In genomic region chr11:110793556-110793955, GRCh38 we compare ENCODE assay signal across 32 cellular contexts.
"Had no signal": no experiment of that assay in that cellular context is flagged by ENCODE, and none has a peak within 500 bp of the region (broad histone marks: within the 10 kb centered on the region; RNA-seq: fewer than 3 reads in every experiment).

No MANE protein-coding gene starts in this region.

- H3K36me3 ChIP-seq: ascending aorta, esophagus muscularis mucosa, pancreas, prostate gland, right atrium auricular region, thoracic aorta, vagina, WERI-Rb-1 had no signal

- DNase-seq: activated CD4-positive, CD25-positive, alpha-beta regulatory T cell treated with anti-CD3 and anti-CD28 coated beads, Interleukin-2, amount 50 U/mL, for 72 hours; activated CD8-positive, alpha-beta memory T cell treated with anti-CD3 and anti-CD28 coated beads, Interleukin-2, amount 50 U/mL, for 4 hours; activated effector memory CD4-positive, alpha-beta T cell treated with anti-CD3 and anti-CD28 coated beads, Interleukin-2, amount 50 U/mL, for 16 hours; activated naive CD4-positive, alpha-beta T cell treated with anti-CD3 and anti-CD28 coated beads, Interleukin-2, amount 10 ng/mL, durations not matched to agents 7 days and 5 days; activated naive CD8-positive, alpha-beta T cell treated with anti-CD3 and anti-CD28 coated beads, Interleukin-2, amount 10 ng/mL, durations not matched to agents 7 days and 5 days; activated T-cell treated with anti-CD3 and anti-CD28 coated beads, Interleukin-2, amount 50 U/mL, for 1 hour; cortex of kidney; foreskin keratinocyte; islet precursor cell; left cardiac atrium; mammary epithelial cell; naive B cell; nephron progenitor cell; nucleus accumbens; pancreas; SK-N-SH; stimulated activated CD4-positive, alpha-beta T cell treated with anti-CD3 and anti-CD28 coated beads, Interleukin-2, amount 100 ng/mL, for 48 hours; T-helper 17 cell; T1000; trophoblast cell; WERI-Rb-1 had no signal

- H3K27ac ChIP-seq: ascending aorta, esophagus muscularis mucosa, foreskin keratinocyte, pancreas, prostate gland, right atrium auricular region, thoracic aorta, vagina, WERI-Rb-1 had no signal

- H3K36me3 Mint-ChIP-seq: activated naive CD4-positive, alpha-beta T cell treated with anti-CD3 and anti-CD28 coated beads, Interleukin-2, amount 10 ng/mL, durations not matched to agents 7 days and 5 days; activated naive CD8-positive, alpha-beta T cell treated with anti-CD3 and anti-CD28 coated beads, Interleukin-2, amount 10 ng/mL, durations not matched to agents 7 days and 5 days; mesothelial cell of epicardium; stimulated activated effector memory CD8-positive, alpha-beta T cell treated with anti-CD3 and anti-CD28 coated beads, Interleukin-12 subunit alpha, Interleukin-12 subunit beta, amount 100 ng/mL, for 72 hours had no signal

- H3K9ac ChIP-seq: SK-N-SH had no signal

- H3K4me1 ChIP-seq: ascending aorta, foreskin keratinocyte, pancreas, prostate gland, right atrium auricular region, vagina had no signal

- H3K4me3 ChIP-seq: ascending aorta, esophagus muscularis mucosa, pancreas, prostate gland, right atrium auricular region, smooth muscle cell, thoracic aorta, vagina had no signal

- ATAC-seq: foreskin keratinocyte; left cardiac atrium; pancreas; stimulated activated effector memory CD8-positive, alpha-beta T cell treated with anti-CD3 and anti-CD28 coated beads, Interleukin-12 subunit alpha, Interleukin-12 subunit beta, amount 100 ng/mL, for 72 hours; T-helper 17 cell had no signal

- H3K27me3 ChIP-seq: ascending aorta, esophagus muscularis mucosa, foreskin keratinocyte, pancreas, right atrium auricular region, vagina had no signal

- H3K4me2 ChIP-seq: SK-N-SH, smooth muscle cell had no signal

- H3K4me1 Mint-ChIP-seq: activated naive CD4-positive, alpha-beta T cell treated with anti-CD3 and anti-CD28 coated beads, Interleukin-2, amount 10 ng/mL, durations not matched to agents 7 days and 5 days; activated naive CD8-positive, alpha-beta T cell treated with anti-CD3 and anti-CD28 coated beads, Interleukin-2, amount 10 ng/mL, durations not matched to agents 7 days and 5 days; mesothelial cell of epicardium; nephron progenitor cell; stimulated activated effector memory CD8-positive, alpha-beta T cell treated with anti-CD3 and anti-CD28 coated beads, Interleukin-12 subunit alpha, Interleukin-12 subunit beta, amount 100 ng/mL, for 72 hours; T-helper 17 cell had no signal

- H3K9me3 ChIP-seq: ascending aorta, esophagus muscularis mucosa, pancreas, prostate gland, right atrium auricular region, SK-N-SH, thoracic aorta, vagina had no signal

- H3K27me3 Mint-ChIP-seq: activated naive CD4-positive, alpha-beta T cell treated with anti-CD3 and anti-CD28 coated beads, Interleukin-2, amount 10 ng/mL, durations not matched to agents 7 days and 5 days had no signal

- H3K27ac Mint-ChIP-seq: activated naive CD4-positive, alpha-beta T cell treated with anti-CD3 and anti-CD28 coated beads, Interleukin-2, amount 10 ng/mL, durations not matched to agents 7 days and 5 days; activated naive CD8-positive, alpha-beta T cell treated with anti-CD3 and anti-CD28 coated beads, Interleukin-2, amount 10 ng/mL, durations not matched to agents 7 days and 5 days; activated T-helper 1 cell treated with anti-CD3 and anti-CD28 coated beads, Interleukin-12 subunit alpha, Interleukin-12 subunit beta, Interleukin-2, Interleukin-4 antibody, amounts not matched to agents 30 ng/mL and 10 ng/mL and 1 ng/mL, durations not matched to agents 14 hours and 24 hours and 36 hours; mesothelial cell of epicardium; nephron progenitor cell; stimulated activated effector memory CD8-positive, alpha-beta T cell treated with anti-CD3 and anti-CD28 coated beads, Interleukin-12 subunit alpha, Interleukin-12 subunit beta, amount 100 ng/mL, for 72 hours; stimulated activated naive CD8-positive, alpha-beta T cell treated with anti-CD3 and anti-CD28 coated beads, Interleukin-15, Interleukin-2, amounts not matched to agents 100 ng/mL and 50 ng/mL, for 24 hours; T-helper 17 cell had no signal

- H3K4me3 Mint-ChIP-seq: activated naive CD4-positive, alpha-beta T cell treated with anti-CD3 and anti-CD28 coated beads, Interleukin-2, amount 10 ng/mL, durations not matched to agents 7 days and 5 days; activated naive CD8-positive, alpha-beta T cell treated with anti-CD3 and anti-CD28 coated beads, Interleukin-2, amount 10 ng/mL, durations not matched to agents 7 days and 5 days; activated T-helper 1 cell treated with anti-CD3 and anti-CD28 coated beads, Interleukin-12 subunit alpha, Interleukin-12 subunit beta, Interleukin-2, Interleukin-4 antibody, amounts not matched to agents 30 ng/mL and 10 ng/mL and 1 ng/mL, durations not matched to agents 14 hours and 24 hours and 36 hours; mesothelial cell of epicardium; nephron progenitor cell; stimulated activated effector memory CD8-positive, alpha-beta T cell treated with anti-CD3 and anti-CD28 coated beads, Interleukin-12 subunit alpha, Interleukin-12 subunit beta, amount 100 ng/mL, for 72 hours; stimulated activated naive CD8-positive, alpha-beta T cell treated with anti-CD3 and anti-CD28 coated beads, Interleukin-15, Interleukin-2, amounts not matched to agents 100 ng/mL and 50 ng/mL, for 24 hours; T-helper 17 cell had no signal

- H3K9me3 Mint-ChIP-seq: activated naive CD4-positive, alpha-beta T cell treated with anti-CD3 and anti-CD28 coated beads, Interleukin-2, amount 10 ng/mL, durations not matched to agents 7 days and 5 days; activated naive CD8-positive, alpha-beta T cell treated with anti-CD3 and anti-CD28 coated beads, Interleukin-2, amount 10 ng/mL, durations not matched to agents 7 days and 5 days; activated T-helper 1 cell treated with anti-CD3 and anti-CD28 coated beads, Interleukin-12 subunit alpha, Interleukin-12 subunit beta, Interleukin-2, Interleukin-4 antibody, amounts not matched to agents 30 ng/mL and 10 ng/mL and 1 ng/mL, durations not matched to agents 14 hours and 24 hours and 36 hours; naive B cell; nephron progenitor cell; stimulated activated effector memory CD8-positive, alpha-beta T cell treated with anti-CD3 and anti-CD28 coated beads, Interleukin-12 subunit alpha, Interleukin-12 subunit beta, amount 100 ng/mL, for 72 hours; stimulated activated naive CD8-positive, alpha-beta T cell treated with anti-CD3 and anti-CD28 coated beads, Interleukin-15, Interleukin-2, amounts not matched to agents 100 ng/mL and 50 ng/mL, for 24 hours had no signal
